ENCODE assay signal across 8 cellular contexts in genomic region chr3:187919535-187919934, GRCh38.
DNase-seq lines count a peak whose midpoint lies in the region; ATAC-seq and TF ChIP-seq lines count a peak whose summit lies in the region.

No MANE protein-coding gene starts in this region.

- 32 to 47% (median 36%) methylated on average over 3 of the region's 3 CpGs for WGBS in spleen, 5 donors

- peaks cover 12% of the 10 kb centered on the region for H3K9me3 ChIP-seq in PC-9 (ENCODE audit: insufficient read depth, low read depth)
- H3K9me3 ChIP-seq in spleen: peaks cover 0 to 8% (median 6%) of the 10 kb centered on the region in 8 donors

- POLR2A ChIA-PET in PC-9 (lab: Charles Lee; ENCODE audit: unreplicated experiment): no interaction called here

- TF ChIP-seq CTCF in PC-9 (conservative IDR thresholded peaks at IDR 0.05): no peak
- TF ChIP-seq CTCF in spleen (IDR thresholded peaks at IDR 0.05 in 8 of 11, conservative IDR thresholded peaks at IDR 0.05 in 3 of 11): no peak

- peaks cover 89% of the 10 kb centered on the region for H3K4me1 ChIP-seq in PC-9 (replicated peaks; ENCODE audit: insufficient read depth)
- H3K4me1 ChIP-seq in spleen: peaks cover 11 to 65% (median 34%) of the 10 kb centered on the region in 6 donors

- no TSS peak for BruUV-seq in PC-9 (replicated peaks; lab: Mats Ljungman, UMichigan)

- CTCF ChIA-PET in PC-9 (lab: Charles Lee): no interaction called here

- intact Hi-C loops in PC-9 (cut with micrococcal nuclease; ENCODE audit: unreplicated experiment) (loop anchor here (5.0 to 10.0 kb wide), 3 partner anchors 118 to 1035 kb away; no protein-coding TSS in a partner anchor), spleen (cut with DNase I; ENCODE audit: low total_unique reads) (no loop called here)

- no peaks in the 10 kb centered on the region for H3K79me2 ChIP-seq in PC-9 (ENCODE audit: low read depth)

- no peak overlapping the region for H3K4me3 ChIP-seq in PC-9
- peak overlapping the region in 3 of 8 donors; percentile 1 to 41 (median 4) for H3K4me3 ChIP-seq in spleen

- H3K27me3 ChIP-seq in PC-9 (ENCODE audit: insufficient read depth, low read depth) (no peaks in the 10 kb centered on the region), spleen (replicated peaks in 1 of 7) (no peaks in the 10 kb centered on the region)

- no peaks in the 10 kb centered on the region for H3K9me2 ChIP-seq in PC-9 (ENCODE audit: insufficient read depth)

- 0 out of 2 replicates have a peak, but pooled peaks cover 6% of the 10 kb centered on the region for H3K36me3 ChIP-seq in PC-9 (ENCODE audit: low read depth)
- no peaks in the 10 kb centered on the region for H3K36me3 ChIP-seq in spleen

- peak overlapping the region; percentile 23 for H3K4me2 ChIP-seq in PC-9

- peak; percentile 13 for DNase-seq in SIG-M5 treated with dmso at 0.1 percent for 504 hours (lab: John Stamatoyannopoulos, UW; ENCODE audit: unreplicated experiment)
- no peak for DNase-seq in SIG-M5 (lab: John Stamatoyannopoulos, UW)
- DNase-seq in PC-9: no peak
- no peak for DNase-seq in spleen
- no peak for DNase-seq in ureter (ENCODE audit: low spot score)
- no peak for DNase-seq in activated effector memory CD4-positive, alpha-beta T cell treated with Interleukin-2 at 50 U/mL for 16 hours
- no peak for DNase-seq in globus pallidus (ENCODE audit: low spot score)

- H3K27ac ChIP-seq in PC-9: no peak overlapping the region
- H3K27ac ChIP-seq in spleen: peak overlapping the region in 7 of 8 donors; percentile 37 to 86 (median 70)

- no peaks in the 10 kb centered on the region for H4K20me1 ChIP-seq in PC-9 (ENCODE audit: insufficient read depth)

- ATAC-seq in HG02763 (IDR thresholded peaks at IDR 0.05; ENCODE audit: unreplicated experiment): peak; percentile 33

- H3F3A ChIP-seq in PC-9 (ENCODE audit: insufficient read depth, low read depth): peaks cover 43% of the 10 kb centered on the region

- no peak for TF ChIP-seq POLR2A in spleen (IDR thresholded peaks at IDR 0.05)

- no peak overlapping the region for H2AFZ ChIP-seq in PC-9
